ENCODE assay signal across 1 cellular context in genomic region chr19:54095859-54096641, GRCh38.
A peak's percentile ranks its signal among the peaks of the same experiment; 100 is the strongest.
TF ChIP-seq lines count a peak whose summit lies in the region.

No MANE protein-coding gene starts in this region.

TF ChIP-seq in H1, 55 proteins besides CTCF, POLR2A, EP300 and RAD21:
- peak; percentile 69; the same call in 1 of the 2 replicates for TF ChIP-seq RBBP5 (IDR thresholded peaks at IDR 0.05; ENCODE audit: borderline replicate concordance, low read depth, low read length)
- TF ChIP-seq MAX (IDR thresholded peaks at IDR 0.05), result peak; percentile 94
- peak; percentile 43 for TF ChIP-seq EZH2 (IDR thresholded peaks at IDR 0.05; ENCODE audit: low read depth, low read length, severe bottlenecking)
- TF ChIP-seq SUZ12 (IDR thresholded peaks at IDR 0.05; ENCODE audit: low read length), result peak; percentile 71
- peak; percentile 53 for TF ChIP-seq ASH2L (IDR thresholded peaks at IDR 0.05; ENCODE audit: low read length)
- peak; percentile 94 for TF ChIP-seq E2F6 (IDR thresholded peaks at IDR 0.05)
- TF ChIP-seq RNF2 (IDR thresholded peaks at IDR 0.05; ENCODE audit: borderline replicate concordance, low read depth, low read length, missing control alignments, poor library complexity, severe bottlenecking), result peak; percentile 32
- TF ChIP-seq KDM4A (IDR thresholded peaks at IDR 0.05; ENCODE audit: low read depth, low read length, severe bottlenecking), result peak; percentile 91
- 0 out of 4 replicates have a peak, but pooled peaks of 1 of the 2 experiments have one; percentile 26 for TF ChIP-seq HDAC2 (IDR thresholded peaks at IDR 0.05; ENCODE audit: borderline replicate concordance in 1 of 2, low read depth in 2 of 2, low read length in 2 of 2)
